ENCODE assay signal across 18 cellular contexts in genomic region chr2:167249197-167249596, GRCh38. TPM values are rescaled to one million over a fixed set of nuclear protein-coding genes. Genes with fewer than 3 reads are reported as not detected.
"Had no signal": no experiment of that assay in that cellular context is flagged by ENCODE, and none has a peak within 500 bp of the region (broad histone marks: within the 10 kb centered on the region; RNA-seq: fewer than 3 reads in every experiment).

No MANE protein-coding gene starts in this region.

- H3K4me1 ChIP-seq: body of pancreas, parathyroid adenoma, tibial artery, uterus had no signal

- H3K4me3 Mint-ChIP-seq: activated T-helper 17 cell treated with anti-CD3 and anti-CD28 coated beads, Interleukin-2, amount 50 U/mL, for 72 hours; memory B cell; naive thymus-derived CD8-positive, alpha-beta T cell; stimulated activated naive B cell treated with anti-CD40 and anti-IgM and Interleukin-4, amounts not matched to agents 10 μg/mL and 1 μg/mL and 100 μg/mL, for 72 hours had no signal

- H3K27ac Mint-ChIP-seq: activated naive CD4-positive, alpha-beta T cell treated with anti-CD3 and anti-CD28 coated beads, Interleukin-2, amount 50 U/mL, for 72 hours; activated T-helper 17 cell treated with anti-CD3 and anti-CD28 coated beads, Interleukin-2, amount 50 U/mL, for 72 hours; memory B cell; naive thymus-derived CD8-positive, alpha-beta T cell; stimulated activated naive B cell treated with anti-CD40 and anti-IgM and Interleukin-4, amounts not matched to agents 10 μg/mL and 1 μg/mL and 100 μg/mL, for 72 hours had no signal

- ATAC-seq: activated naive CD4-positive, alpha-beta T cell treated with anti-CD3 and anti-CD28 coated beads, Interleukin-2, amount 50 U/mL, for 72 hours; activated T-helper 17 cell treated with anti-CD3 and anti-CD28 coated beads, Interleukin-2, amount 50 U/mL, for 72 hours; body of pancreas; esophagus mucosa; left ventricle myocardium superior; naive thymus-derived CD8-positive, alpha-beta T cell; stimulated activated naive B cell treated with anti-CD40 and anti-IgM and Interleukin-4, amounts not matched to agents 10 μg/mL and 1 μg/mL and 100 μg/mL, for 72 hours had no signal

- DNase-seq: activated CD4-positive, alpha-beta T cell treated with anti-CD3 and anti-CD28 coated beads, Interleukin-2, amount 50 U/mL, for 1 hour; body of pancreas; central memory CD4-positive, alpha-beta T cell; foreskin melanocyte; kidney glomerular epithelial cell; left ventricle myocardium superior; naive thymus-derived CD8-positive, alpha-beta T cell; stimulated activated CD4-positive, alpha-beta T cell treated with anti-CD3 and anti-CD28 coated beads, Interleukin-4, amount 100 ng/mL, for 1 hour; stimulated activated naive B cell treated with anti-CD40 and anti-IgM and Interleukin-4, amounts not matched to agents 10 μg/mL and 1 μg/mL and 100 μg/mL, for 72 hours; T-helper 2 cell; tibial artery; uterus had no signal

- H3K36me3 ChIP-seq: tibial artery, uterus had no signal

- H3K9me3 Mint-ChIP-seq: activated T-helper 17 cell treated with anti-CD3 and anti-CD28 coated beads, Interleukin-2, amount 50 U/mL, for 72 hours had no signal

- H3K9ac ChIP-seq: parathyroid adenoma had no signal

- H3K27ac ChIP-seq: body of pancreas, coronary artery, parathyroid adenoma, tibial artery, uterus had no signal

- H3K9me3 ChIP-seq: body of pancreas, tibial artery, uterus had no signal

- H3K4me1 Mint-ChIP-seq: activated T-helper 17 cell treated with anti-CD3 and anti-CD28 coated beads, Interleukin-2, amount 50 U/mL, for 72 hours; memory B cell; naive thymus-derived CD8-positive, alpha-beta T cell; stimulated activated naive B cell treated with anti-CD40 and anti-IgM and Interleukin-4, amounts not matched to agents 10 μg/mL and 1 μg/mL and 100 μg/mL, for 72 hours had no signal

- H2AFZ ChIP-seq: parathyroid adenoma had no signal

- H3K27me3 ChIP-seq: body of pancreas, tibial artery, uterus had no signal

- H3K27me3 Mint-ChIP-seq: activated T-helper 17 cell treated with anti-CD3 and anti-CD28 coated beads, Interleukin-2, amount 50 U/mL, for 72 hours; memory B cell; stimulated activated naive B cell treated with anti-CD40 and anti-IgM and Interleukin-4, amounts not matched to agents 10 μg/mL and 1 μg/mL and 100 μg/mL, for 72 hours had no signal

- H3K36me3 Mint-ChIP-seq: activated naive CD4-positive, alpha-beta T cell treated with anti-CD3 and anti-CD28 coated beads, Interleukin-2, amount 50 U/mL, for 72 hours; memory B cell; naive thymus-derived CD8-positive, alpha-beta T cell; stimulated activated naive B cell treated with anti-CD40 and anti-IgM and Interleukin-4, amounts not matched to agents 10 μg/mL and 1 μg/mL and 100 μg/mL, for 72 hours had no signal

- H3K79me2 ChIP-seq: parathyroid adenoma had no signal

- H3K4me3 ChIP-seq: body of pancreas, coronary artery, tibial artery, uterus had no signal

RNA-seq across cellular contexts. Expression of gene B3GALT1, which starts 43.6 kb away (rescaled TPM):
- total RNA-seq: activated T-helper 17 cell treated with anti-CD3 and anti-CD28 coated beads, Interleukin-2, amount 50 U/mL, for 72 hours; esophagus mucosa had no signal
- polyA plus RNA-seq: naive thymus-derived CD8-positive, alpha-beta T cell had no signal
